In the genomic region with DNA sequence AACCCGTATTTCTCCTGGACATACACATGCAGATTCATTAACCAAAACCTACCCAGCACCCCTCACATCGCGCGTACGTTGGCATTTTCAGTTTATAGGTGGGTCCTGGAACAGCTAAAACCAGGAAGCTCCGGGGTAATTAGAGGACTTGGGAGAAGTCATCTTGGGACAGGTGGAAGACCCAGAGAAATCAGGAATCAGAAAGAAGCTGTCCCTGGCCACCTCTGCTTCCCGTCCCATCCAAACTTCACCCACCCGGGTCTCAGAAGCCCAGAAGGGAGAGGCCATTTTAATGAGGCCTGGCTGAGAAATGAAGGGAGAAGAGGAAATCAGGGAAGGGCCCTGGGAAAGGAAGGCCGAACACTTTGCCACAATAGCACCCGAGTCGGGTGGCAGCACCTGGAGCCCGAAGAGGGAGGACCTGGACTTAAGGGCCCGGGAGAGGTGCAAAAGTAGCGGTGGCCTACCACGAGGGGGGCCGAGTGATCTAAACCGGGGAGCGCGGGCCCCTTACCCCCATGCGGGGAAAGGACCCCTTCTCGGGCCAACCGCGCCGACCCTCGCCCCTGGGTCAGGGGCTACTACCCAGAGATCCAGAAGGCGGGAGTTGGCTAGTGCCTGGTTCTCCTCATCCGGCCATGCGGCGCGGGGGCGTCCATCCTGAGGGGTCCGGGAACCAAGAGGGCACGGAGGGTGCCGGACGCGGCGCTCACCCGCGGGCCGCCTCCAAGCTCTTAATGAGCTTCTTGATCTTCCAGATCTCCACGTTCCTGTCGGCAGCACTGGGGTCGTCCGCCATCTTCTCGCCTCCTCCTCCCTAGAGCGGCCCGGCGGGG, we compare ENCODE assay signal across 8 cellular contexts. TPM values are rescaled to one million over a fixed set of nuclear protein-coding genes. Genes with fewer than 3 reads are reported as not detected.
A peak's percentile ranks its signal among the peaks of the same experiment; 100 is the strongest.
DNase-seq lines count a peak whose midpoint lies in the region; ATAC-seq lines count a peak whose summit lies in the region.

No MANE protein-coding gene starts in this region.

- H3K4me1 Mint-ChIP-seq in activated naive CD8-positive, alpha-beta T cell treated with anti-CD3 and anti-CD28 coated beads, Interleukin-2, amount 10 ng/mL, durations not matched to agents 7 days and 5 days = peaks cover 45% of the 10 kb centered on the region

- peak overlapping the region; percentile 96 for H3K9ac ChIP-seq in iPS-15b (ENCODE audit: low read depth, low read length)

- H3K36me3 Mint-ChIP-seq in activated naive CD8-positive, alpha-beta T cell treated with anti-CD3 and anti-CD28 coated beads, Interleukin-2, amount 10 ng/mL, durations not matched to agents 7 days and 5 days = peaks cover 4% of the 10 kb centered on the region

- H3K27ac Mint-ChIP-seq in activated naive CD8-positive, alpha-beta T cell treated with anti-CD3 and anti-CD28 coated beads, Interleukin-2, amount 10 ng/mL, durations not matched to agents 7 days and 5 days = peak overlapping the region; percentile 99

- H3K4me1 ChIP-seq in iPS-15b (ENCODE audit: control insufficient read depth, insufficient read depth, low read length) = peaks cover 8% of the 10 kb centered on the region

- peak overlapping the region; percentile 98 for H3K4me3 Mint-ChIP-seq in activated naive CD8-positive, alpha-beta T cell treated with anti-CD3 and anti-CD28 coated beads, Interleukin-2, amount 10 ng/mL, durations not matched to agents 7 days and 5 days

- no peaks in the 10 kb centered on the region for H3K9me3 Mint-ChIP-seq in activated naive CD8-positive, alpha-beta T cell treated with anti-CD3 and anti-CD28 coated beads, Interleukin-2, amount 10 ng/mL, durations not matched to agents 7 days and 5 days

- no peaks in the 10 kb centered on the region for H3K27me3 ChIP-seq in iPS-15b (ENCODE audit: control insufficient read depth, insufficient read depth, low read length)

- peaks cover 3% of the 10 kb centered on the region for H3K36me3 ChIP-seq in iPS-15b (ENCODE audit: control insufficient read depth, insufficient read depth, low read length)

- ATAC-seq in activated naive CD8-positive, alpha-beta T cell treated with anti-CD3 and anti-CD28 coated beads, Interleukin-2, amount 10 ng/mL, durations not matched to agents 7 days and 5 days (ENCODE audit: low read depth) = no peak
- no peak for ATAC-seq in stimulated activated naive CD8-positive, alpha-beta T cell treated with anti-CD3 and anti-CD28 coated beads, Interleukin-15, Interleukin-2, amounts not matched to agents 100 U/mL and 50 U/mL, for 24 hours

- peak overlapping the region; percentile 75 for H3K4me3 ChIP-seq in iPS-15b (ENCODE audit: low read depth, low read length)

- no peaks in the 10 kb centered on the region for H3K9me3 ChIP-seq in iPS-15b (ENCODE audit: control insufficient read depth, insufficient read depth, low read length)

- H3K27me3 Mint-ChIP-seq in activated naive CD8-positive, alpha-beta T cell treated with anti-CD3 and anti-CD28 coated beads, Interleukin-2, amount 10 ng/mL, durations not matched to agents 7 days and 5 days = no peaks in the 10 kb centered on the region

- POLR2A ChIA-PET in activated naive CD8-positive, alpha-beta T cell treated with anti-CD3 and anti-CD28 coated beads, Interleukin-2, amount 10 ng/mL, durations not matched to agents 7 days and 5 days (lab: Charles Lee) = interaction anchor here (0.5 to 3.0 kb wide), 16 partner anchors 8 to 751 kb away, joined by 3 to 56 read pairs (median 6); partner anchors contain the start of genes CDC23, EGR1, FAM53C and HSPA9

- DNase-seq in EL (peak; percentile 21), HT-29 (ENCODE audit: low spot score) (peak; percentile 47), NCI-H2029 (lab: John Stamatoyannopoulos, UW) (no peak), NCI-H1092 (lab: John Stamatoyannopoulos, UW) (no peak)
- DNase-seq in activated naive CD8-positive, alpha-beta T cell treated with anti-CD3 and anti-CD28 coated beads, Interleukin-2, amount 10 ng/mL, durations not matched to agents 7 days and 5 days = no peak
- peak; percentile 19 for DNase-seq in stimulated activated naive CD8-positive, alpha-beta T cell treated with anti-CD3 and anti-CD28 coated beads, Interleukin-15, Interleukin-2, amounts not matched to agents 100 U/mL and 50 U/mL, for 24 hours
- DNase-seq in stimulated activated CD8-positive, alpha-beta memory T cell treated with anti-CD3 and anti-CD28 coated beads, Interleukin-4, amount 100 ng/mL, for 48 hours = no peak

RNA-seq across cellular contexts. Expression of gene ETF1, which starts 0.7 kb away (rescaled TPM):
- 75.0 and 81.0 TPM in 2 replicates for total RNA-seq in HT-29 (2014; rRNA removed; shearing (Covaris generic))
- 10 to 100 TPM; 65.2 to 68.1 TPM for total RNA-seq in activated naive CD8-positive, alpha-beta T cell treated with anti-CD3 and anti-CD28 coated beads, Interleukin-2, amount 10 ng/mL, durations not matched to agents 7 days and 5 days

RNA-seq across cellular contexts. Expression of gene HSPA9, which starts 32.9 kb away (rescaled TPM):
- 300 and 305 TPM in 2 replicates for total RNA-seq in HT-29 (2014; rRNA removed; shearing (Covaris generic))
- total RNA-seq in activated naive CD8-positive, alpha-beta T cell treated with anti-CD3 and anti-CD28 coated beads, Interleukin-2, amount 10 ng/mL, durations not matched to agents 7 days and 5 days = 100 to 1,000 TPM; 168 to 183 TPM

Comparison
In these comparisons a context has a peak if more than half of its experiments do, and no peak if none do; other contexts are left out.
1. DNase-seq: peak in EL (single experiment), HT-29 (single experiment) and stimulated activated naive CD8-positive, alpha-beta T cell treated with anti-CD3 and anti-CD28 coated beads, Interleukin-15, Interleukin-2, amounts not matched to agents 100 U/mL and 50 U/mL, for 24 hours (single experiment); none in activated naive CD8-positive, alpha-beta T cell treated with anti-CD3 and anti-CD28 coated beads, Interleukin-2, amount 10 ng/mL, durations not matched to agents 7 days and 5 days (single experiment), NCI-H2029 (single experiment), stimulated activated CD8-positive, alpha-beta memory T cell treated with anti-CD3 and anti-CD28 coated beads, Interleukin-4, amount 100 ng/mL, for 48 hours (single experiment) and NCI-H1092 (single experiment).